ENCODE assay signal across 9 cellular contexts in genomic region chr13:50636007-50636704, GRCh38.
DNase-seq lines count a peak whose midpoint lies in the region; ATAC-seq and TF ChIP-seq lines count a peak whose summit lies in the region.
"Had no signal": no experiment of that assay in that cellular context is flagged by ENCODE, and none has a peak within 500 bp of the region (broad histone marks: within the 10 kb centered on the region; RNA-seq: fewer than 3 reads in every experiment).

No MANE protein-coding gene starts in this region.

- peaks cover 10% of the 10 kb centered on the region for H3K4me1 Mint-ChIP-seq in endodermal cell

- H3K27me3 ChIP-seq in endodermal cell (ENCODE audit: control insufficient read depth, insufficient read depth, low read length, poor library complexity, severe bottlenecking) (no peaks in the 10 kb centered on the region), subcutaneous abdominal adipose tissue (ENCODE audit: control insufficient read depth in 5 of 5, insufficient read depth in 4 of 5, low read length in 5 of 5) (no peaks in the 10 kb centered on the region), brain microvascular endothelial cell (replicated peaks) (no peaks in the 10 kb centered on the region), A673 (replicated peaks; ENCODE audit: insufficient read depth, low read depth, low read length, poor library complexity) (no peaks in the 10 kb centered on the region)

- intact Hi-C loops in A673 (cut with micrococcal nuclease; ENCODE audit: unreplicated experiment), result no loop called here

- WGBS in endodermal cell (ENCODE audit: insufficient coverage in 1 of 2, insufficient read length in 1 of 2), 2 experiments, result 69% methylated on average over 7 of the region's 7 CpGs; no CpG with 5 or more reads in 1 of the 2 experiments

- H3K27ac ChIP-seq in endodermal cell (ENCODE audit: low read depth, low read length) (no peak overlapping the region), subcutaneous abdominal adipose tissue (ENCODE audit: low read depth, low read length) (peak overlapping the region; percentile 25), brain microvascular endothelial cell (no peak overlapping the region), A673 (ENCODE audit: low read depth, low read length, poor library complexity, severe bottlenecking) (no peak overlapping the region)

- TF ChIP-seq CTCF in endodermal cell (conservative IDR thresholded peaks at IDR 0.05) (no peak), brain microvascular endothelial cell (IDR thresholded peaks at IDR 0.05; ENCODE audit: low read depth, low read length, missing control alignments) (no peak), A673 (conservative IDR thresholded peaks at IDR 0.05; ENCODE audit: low read depth, low read length) (no peak)

- BruUV-seq in A673 (replicated peaks; lab: Mats Ljungman, UMichigan), result no TSS peak

- H3K4me3 ChIP-seq in endodermal cell (ENCODE audit: low read length) (no peak overlapping the region), subcutaneous abdominal adipose tissue (ENCODE audit: low read depth in 1 of 5, low read length in 5 of 5) (no peak overlapping the region), brain microvascular endothelial cell (ENCODE audit: low read depth, low read length) (no peak overlapping the region), A673 (ENCODE audit: low read depth, low read length, poor library complexity, severe bottlenecking) (no peak overlapping the region)

- H3K27me3 Mint-ChIP-seq in endodermal cell (ENCODE audit: insufficient read depth), result peaks cover 6% of the 10 kb centered on the region

- no peaks in the 10 kb centered on the region for H3K9me3 ChIP-seq in endodermal cell (ENCODE audit: control insufficient read depth, low read length)
- H3K9me3 ChIP-seq in subcutaneous abdominal adipose tissue (ENCODE audit: control insufficient read depth in 5 of 5, low read length in 5 of 5), result no peaks in the 10 kb centered on the region
- no peaks in the 10 kb centered on the region for H3K9me3 ChIP-seq in A673 (ENCODE audit: low read depth, low read length, poor library complexity, severe bottlenecking)

- peak overlapping the region; percentile 52 for H3K27ac Mint-ChIP-seq in endodermal cell

- ATAC-seq in HG03196 (IDR thresholded peaks at IDR 0.05; ENCODE audit: unreplicated experiment), result peak; percentile 49

- CTCF ChIA-PET in A673 (lab: Charles Lee), result no interaction called here

- H3K4me1 ChIP-seq in endodermal cell (ENCODE audit: control insufficient read depth, insufficient read depth, low read length) (no peaks in the 10 kb centered on the region), subcutaneous abdominal adipose tissue (ENCODE audit: control insufficient read depth in 5 of 5, insufficient read depth in 5 of 5, low read length in 5 of 5) (peaks cover 0 to 9% (median 6%) of the 10 kb centered on the region in 5 donors), A673 (ENCODE audit: insufficient read depth, low read length, poor library complexity, severe bottlenecking) (no peaks in the 10 kb centered on the region)

- in situ Hi-C loops in brain microvascular endothelial cell (cut with HindIII; ENCODE audit: low pct_ligation_motif_present, low sequenced_read_pairs), result no loop called here

- peak; percentile 23 for DNase-seq in SIG-M5 treated with dmso at 0.1 percent for 504 hours (lab: John Stamatoyannopoulos, UW; ENCODE audit: unreplicated experiment)
- DNase-seq in SIG-M5 (lab: John Stamatoyannopoulos, UW), result no peak
- DNase-seq in endodermal cell, result peak; percentile 87
- DNase-seq in brain microvascular endothelial cell, result no peak
- no peak for DNase-seq in A673 (ENCODE audit: low spot score)
- no peak for DNase-seq in putamen (ENCODE audit: low spot score)
- DNase-seq: NCI-H1105 had no signal

- peak overlapping the region; percentile 26 for H3K4me3 Mint-ChIP-seq in endodermal cell

- no peaks in the 10 kb centered on the region for H3K36me3 ChIP-seq in endodermal cell (ENCODE audit: control insufficient read depth, insufficient read depth, low read length)
- H3K36me3 ChIP-seq in subcutaneous abdominal adipose tissue (ENCODE audit: control insufficient read depth in 5 of 5, insufficient read depth in 5 of 5, low read length in 5 of 5), result no peaks in the 10 kb centered on the region
- no peaks in the 10 kb centered on the region for H3K36me3 ChIP-seq in brain microvascular endothelial cell (replicated peaks)
- no peaks in the 10 kb centered on the region for H3K36me3 ChIP-seq in A673 (ENCODE audit: insufficient read depth, low read length, poor library complexity, severe bottlenecking)

- no peaks in the 10 kb centered on the region for H3K9me3 Mint-ChIP-seq in endodermal cell

- H3K36me3 Mint-ChIP-seq in endodermal cell (ENCODE audit: low read depth), result no peaks in the 10 kb centered on the region

- POLR2A ChIA-PET in A673 (lab: Charles Lee; ENCODE audit: low non-redundant PET), result no interaction called here

- H3K9ac ChIP-seq in endodermal cell (ENCODE audit: extremely low read depth, low read length, poor library complexity, severe bottlenecking), result no peak overlapping the region
- H3K9ac ChIP-seq in subcutaneous abdominal adipose tissue (ENCODE audit: low read length in 5 of 5), result no peak overlapping the region

Comparison
In these comparisons a context has a peak if more than half of its experiments do, and no peak if none do; other contexts are left out.
1. DNase-seq: peak in SIG-M5 treated with dmso at 0.1 percent for 504 hours (single experiment) and endodermal cell (single experiment); none in SIG-M5 (single experiment), brain microvascular endothelial cell (single experiment), A673 (single experiment) and putamen (single experiment).